Comparison of ENCODE assay signal across 16 cellular contexts in the genomic region with DNA sequence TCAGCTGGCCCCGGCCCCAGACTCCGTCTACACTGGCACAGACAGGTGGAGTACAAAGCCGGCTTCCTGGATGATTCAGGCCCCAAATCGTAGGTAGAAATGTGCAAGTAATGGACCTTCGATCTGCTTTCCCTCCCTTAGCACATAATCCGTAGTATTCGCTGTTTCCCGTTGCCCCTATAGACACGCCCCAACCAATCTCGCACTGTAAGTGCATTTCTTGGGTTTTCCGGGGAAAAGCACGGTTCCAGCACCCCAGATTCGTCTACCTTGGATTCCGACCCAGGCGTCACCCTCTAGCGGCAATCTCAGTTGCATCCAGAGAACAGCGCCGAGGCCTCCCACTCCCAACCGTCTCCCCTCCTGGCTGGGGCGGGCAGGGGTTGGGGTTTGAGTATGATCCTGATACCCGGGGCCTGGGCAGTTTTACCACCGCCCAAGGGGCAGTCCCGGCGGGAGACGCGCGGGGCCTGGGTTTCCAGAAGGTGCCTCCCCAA. TPM values are rescaled to one million over a fixed set of nuclear protein-coding genes. Genes with fewer than 3 reads are reported as not detected.
DNase-seq lines count a peak whose midpoint lies in the region; ATAC-seq and TF ChIP-seq lines count a peak whose summit lies in the region.
"Had no signal": no experiment of that assay in that cellular context is flagged by ENCODE, and none has a peak within 500 bp of the region (broad histone marks: within the 10 kb centered on the region; RNA-seq: fewer than 3 reads in every experiment).

No MANE protein-coding gene starts in this region.

- no peaks in the 10 kb centered on the region for H3K4me1 Mint-ChIP-seq in T-helper 1 cell treated with Interleukin-12 subunit alpha and Interleukin-12 subunit beta and Interleukin-4 antibody, amounts not matched to agents 30 μg/mL and 1 μg/mL, for 36 hours (ENCODE audit: low read depth)
- peaks cover 53% of the 10 kb centered on the region for H3K4me1 Mint-ChIP-seq in WTC11
- H3K4me1 Mint-ChIP-seq in stimulated activated naive B cell treated with anti-CD40 and anti-IgM and Interleukin-4, amounts not matched to agents 10 μg/mL and 1 μg/mL and 100 μg/mL, for 72 hours, result peaks cover 8 to 15% of the 10 kb centered on the region in 2 donors

- no peaks in the 10 kb centered on the region for H3K9me3 ChIP-seq in hepatocyte (ENCODE audit: low read depth)
- H3K9me3 ChIP-seq: tibial nerve had no signal

- no peaks in the 10 kb centered on the region for H3K9me3 Mint-ChIP-seq in T-helper 1 cell treated with Interleukin-12 subunit alpha and Interleukin-12 subunit beta and Interleukin-4 antibody, amounts not matched to agents 30 μg/mL and 1 μg/mL, for 36 hours
- H3K9me3 Mint-ChIP-seq in WTC11, result no peaks in the 10 kb centered on the region
- no peaks in the 10 kb centered on the region for H3K9me3 Mint-ChIP-seq in stimulated activated naive B cell treated with anti-CD40 and anti-IgM and Interleukin-4, amounts not matched to agents 10 μg/mL and 1 μg/mL and 100 μg/mL, for 72 hours
- H3K9me3 Mint-ChIP-seq: activated naive CD4-positive, alpha-beta T cell treated with anti-CD3 and anti-CD28 coated beads for 36 hours; naive thymus-derived CD8-positive, alpha-beta T cell had no signal

- ATAC-seq in WTC11 (peak; percentile 8; the same call in 1 of the 2 replicates), GM21529 (IDR thresholded peaks at IDR 0.05; ENCODE audit: unreplicated experiment) (no peak)
- ATAC-seq in stimulated activated naive B cell treated with anti-CD40 and anti-IgM and Interleukin-4, amounts not matched to agents 10 μg/mL and 1 μg/mL and 100 μg/mL, for 72 hours (replicated peaks), result no peak
- ATAC-seq: naive thymus-derived CD8-positive, alpha-beta T cell had no signal

- POLR2A ChIA-PET in WTC11 (lab: Charles Lee), result no interaction called here

- no peaks in the 10 kb centered on the region for H3K36me3 ChIP-seq in hepatocyte (replicated peaks; ENCODE audit: insufficient read depth, low read depth)
- H3K36me3 ChIP-seq: tibial nerve had no signal

- H3K4me1 ChIP-seq in hepatocyte (ENCODE audit: insufficient read depth), result peaks cover 49% of the 10 kb centered on the region

- WGBS in hepatocyte (ENCODE audit: low lambda C conversion rate, missing lambda C conversion rate), result 10% methylated on average over 16 of the region's 27 CpGs

- peaks cover 88% of the 10 kb centered on the region for H3K27me3 Mint-ChIP-seq in T-helper 1 cell treated with Interleukin-12 subunit alpha and Interleukin-12 subunit beta and Interleukin-4 antibody, amounts not matched to agents 30 μg/mL and 1 μg/mL, for 36 hours (ENCODE audit: low read depth)
- H3K27me3 Mint-ChIP-seq in WTC11 (ENCODE audit: low read depth), result peaks cover 100% of the 10 kb centered on the region
- peaks cover 66 to 91% of the 10 kb centered on the region in 2 donors for H3K27me3 Mint-ChIP-seq in stimulated activated naive B cell treated with anti-CD40 and anti-IgM and Interleukin-4, amounts not matched to agents 10 μg/mL and 1 μg/mL and 100 μg/mL, for 72 hours

- H3K27me3 ChIP-seq in hepatocyte, result peaks cover 100% of the 10 kb centered on the region

- H3K36me3 Mint-ChIP-seq in T-helper 1 cell treated with Interleukin-12 subunit alpha and Interleukin-12 subunit beta and Interleukin-4 antibody, amounts not matched to agents 30 μg/mL and 1 μg/mL, for 36 hours (ENCODE audit: low read depth), result no peaks in the 10 kb centered on the region
- H3K36me3 Mint-ChIP-seq in WTC11, result no peaks in the 10 kb centered on the region
- H3K36me3 Mint-ChIP-seq in stimulated activated naive B cell treated with anti-CD40 and anti-IgM and Interleukin-4, amounts not matched to agents 10 μg/mL and 1 μg/mL and 100 μg/mL, for 72 hours, result peaks cover 0 to 4% of the 10 kb centered on the region in 2 donors
- H3K36me3 Mint-ChIP-seq: naive thymus-derived CD8-positive, alpha-beta T cell had no signal

- peak overlapping the region; percentile 83 for H3K27ac ChIP-seq in hepatocyte
- H3K27ac ChIP-seq: skin epidermis had no signal

- TF ChIP-seq CTCF in WTC11 (IDR thresholded peaks at IDR 0.05) (no peak), hepatocyte (IDR thresholded peaks at IDR 0.05; ENCODE audit: poor library complexity) (no peak)

- DNase-seq in T-helper 1 cell, result no peak
- DNase-seq in WTC11 (ENCODE audit: low spot score), result no peak
- no peak for DNase-seq in hepatocyte (ENCODE audit: low spot score)
- no peak for DNase-seq in stimulated activated naive B cell treated with anti-CD40 and anti-IgM and Interleukin-4, amounts not matched to agents 10 μg/mL and 1 μg/mL and 100 μg/mL, for 72 hours
- no peak for DNase-seq in activated CD4-positive, CD25-positive, alpha-beta regulatory T cell (lab: John Stamatoyannopoulos, UW)
- no peak for DNase-seq in medulla oblongata (ENCODE audit: extremely low spot score)
- DNase-seq: activated CD4-positive, alpha-beta T cell treated with anti-CD3 and anti-CD28 coated beads, Interleukin-2, amount 50 U/mL, for 48 hours; activated naive CD4-positive, alpha-beta T cell treated with anti-CD3 and anti-CD28 coated beads for 36 hours; DMS153; NCI-H2081 had no signal

- H2AFZ ChIP-seq in hepatocyte, result no peak overlapping the region

- H3K27ac Mint-ChIP-seq in T-helper 1 cell treated with Interleukin-12 subunit alpha and Interleukin-12 subunit beta and Interleukin-4 antibody, amounts not matched to agents 30 μg/mL and 1 μg/mL, for 36 hours, result peak overlapping the region; percentile 64
- H3K27ac Mint-ChIP-seq in WTC11, result no peak overlapping the region
- peak overlapping the region; percentile 53 for H3K27ac Mint-ChIP-seq in stimulated activated naive B cell treated with anti-CD40 and anti-IgM and Interleukin-4, amounts not matched to agents 10 μg/mL and 1 μg/mL and 100 μg/mL, for 72 hours
- H3K27ac Mint-ChIP-seq: activated naive CD4-positive, alpha-beta T cell treated with anti-CD3 and anti-CD28 coated beads for 36 hours; naive thymus-derived CD8-positive, alpha-beta T cell had no signal

- no peak overlapping the region for H3K4me3 Mint-ChIP-seq in T-helper 1 cell treated with Interleukin-12 subunit alpha and Interleukin-12 subunit beta and Interleukin-4 antibody, amounts not matched to agents 30 μg/mL and 1 μg/mL, for 36 hours
- H3K4me3 Mint-ChIP-seq in WTC11, result peak overlapping the region; percentile 62
- peak overlapping the region in 1 of 2 donors; percentile 68 for H3K4me3 Mint-ChIP-seq in stimulated activated naive B cell treated with anti-CD40 and anti-IgM and Interleukin-4, amounts not matched to agents 10 μg/mL and 1 μg/mL and 100 μg/mL, for 72 hours
- H3K4me3 Mint-ChIP-seq: activated naive CD4-positive, alpha-beta T cell treated with anti-CD3 and anti-CD28 coated beads for 36 hours; naive thymus-derived CD8-positive, alpha-beta T cell had no signal

- CTCF ChIA-PET in WTC11 (lab: Charles Lee), result interaction anchor here (0.6 to 6.6 kb wide), 5 partner anchors 19 to 450 kb away, joined by 3 to 39 read pairs (median 5); no protein-coding TSS in a partner anchor

- peak overlapping the region; percentile 89 for H3K4me2 ChIP-seq in hepatocyte

- no peak overlapping the region for H3K4me3 ChIP-seq in hepatocyte
- H3K4me3 ChIP-seq: skin epidermis had no signal

- peaks cover 96% of the 10 kb centered on the region for H3K79me2 ChIP-seq in hepatocyte

- H3K9me2 ChIP-seq in hepatocyte (replicated peaks; ENCODE audit: insufficient read depth), result no peaks in the 10 kb centered on the region

- peaks cover 2% of the 10 kb centered on the region for H4K20me1 ChIP-seq in hepatocyte (ENCODE audit: insufficient read depth, poor library complexity, severe bottlenecking)

TF ChIP-seq in WTC11, 78 proteins besides CTCF, POLR2A, EP300 and RAD21:
- no peak for TF ChIP-seq NFYB (CRISPR knock-in tag; conservative IDR thresholded peaks at IDR 0.05; ENCODE audit: low read depth)

RNA-seq across cellular contexts. Expression of a gene that starts 12.1 kb away (rescaled TPM):
- 0.09 to 0.14 TPM in 2 of 3 replicates, not detected in the other for total RNA-seq in WTC11 (2021)
- total RNA-seq in hepatocyte, result 23.7 and 26.8 TPM in 2 replicates
- polyA plus RNA-seq in hepatocyte, result 30.0 and 37.4 TPM in 2 replicates
- total RNA-seq: activated naive CD4-positive, alpha-beta T cell treated with anti-CD3 and anti-CD28 coated beads for 36 hours; naive thymus-derived CD8-positive, alpha-beta T cell had no signal
- polyA plus RNA-seq: keratinocyte; naive thymus-derived CD8-positive, alpha-beta T cell had no signal

RNA-seq across cellular contexts. Expression of a gene that starts 56.8 kb away (rescaled TPM):
- total RNA-seq in WTC11 (2021), result 14.1 to 15.7 TPM (median 15.3 TPM) in 3 replicates
- 8.1 and 21.5 TPM in 2 replicates for total RNA-seq in hepatocyte
- polyA plus RNA-seq in hepatocyte, result 11.5 and 15.3 TPM in 2 replicates

Comparison
In these comparisons a context has a peak if more than half of its experiments do, and no peak if none do; other contexts are left out.
1. RNA of a gene that starts 12.1 kb away (total RNA-seq): 23.7 to 26.8 TPM in hepatocyte; 0.09 to 0.14 TPM in WTC11; every median in the first group is over 10 times any median in the second.